Comparison of ENCODE assay signal across 11 cellular contexts in the genomic region with DNA sequence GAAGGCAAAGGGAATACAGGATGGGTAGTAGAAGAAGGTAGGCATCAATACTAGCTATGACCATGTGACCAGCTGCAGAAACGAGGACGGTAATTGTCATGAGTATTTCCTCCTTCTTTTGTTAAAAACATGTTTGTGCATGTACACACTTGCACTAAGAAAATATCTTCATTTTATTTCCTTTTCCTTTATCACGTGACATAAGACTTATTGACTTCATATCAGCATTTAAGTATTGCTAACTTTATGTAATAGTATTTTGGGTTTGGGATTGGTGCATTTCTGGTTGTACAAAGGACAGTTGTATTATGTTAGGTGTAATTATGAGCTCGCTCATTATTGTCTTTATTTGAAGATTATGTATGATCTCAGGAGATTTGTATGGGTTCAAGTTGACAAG. TPM values are rescaled to one million over a fixed set of nuclear protein-coding genes. Genes with fewer than 3 reads are reported as not detected.
DNase-seq lines count a peak whose midpoint lies in the region; ATAC-seq, FAIRE-seq and TF ChIP-seq lines count a peak whose summit lies in the region.
"Not testable (repeated sequence)": the region's sequence is repeated elsewhere in the genome, so short reads cannot be mapped to it uniquely, and the experiment has no call there.
"Had no signal": no experiment of that assay in that cellular context is flagged by ENCODE, and none has a peak within 500 bp of the region (broad histone marks: within the 10 kb centered on the region; RNA-seq: fewer than 3 reads in every experiment).

No MANE protein-coding gene starts in this region.

- 0 out of 2 replicates have a peak overlapping the region, but pooled peaks have one; percentile 23 for H3K27ac ChIP-seq in Panc1 (ENCODE audit: low read length)
- not testable (repeated sequence) for H3K27ac ChIP-seq in K562 (ENCODE audit: extremely low read depth, low read depth, low read length); HepG2 (ENCODE audit: extremely low read length, insufficient read depth, low read length)

- H4K20me1 ChIP-seq in K562 (replicated peaks; ENCODE audit: control insufficient read depth, insufficient read depth, low read length); HepG2 (ENCODE audit: insufficient read depth, low read length): not testable (repeated sequence)

- WGBS in K562 (ENCODE audit: insufficient coverage, low coverage, missing lambda C conversion rate) = 37% methylated on average over 4 of the region's 4 CpGs
- WGBS in HepG2 (ENCODE audit: low lambda C conversion rate) = 34% methylated on average over 4 of the region's 4 CpGs

- H3K4me2 ChIP-seq in K562 (ENCODE audit: insufficient read depth, low read length); HepG2 (ENCODE audit: low read depth, low read length): not testable (repeated sequence)

- not testable (repeated sequence) for H3K4me1 ChIP-seq in Panc1 (ENCODE audit: control insufficient read depth, insufficient read depth, low read length); K562 (replicated peaks in 1 of 2; ENCODE audit: control insufficient read depth in 2 of 2, insufficient read depth in 2 of 2, low read length in 2 of 2); HepG2 (ENCODE audit: insufficient read depth, low read length)

- CTCF ChIA-PET in Panc1 (lab: Charles Lee); K562 (lab: Yijun Ruan, JAX; ENCODE audit: low intra/inter-chr PET ratio); HepG2 (lab: Yijun Ruan, JAX; ENCODE audit: low intra/inter-chr PET ratio, low total read pairs): not testable (repeated sequence)

- TF ChIP-seq RAD21 in K562 (CRISPR knock-in tag; conservative IDR thresholded peaks at IDR 0.05 in 1 of 2, IDR thresholded peaks at IDR 0.05 in 1 of 2); HepG2 (CRISPR knock-in tag; IDR thresholded peaks at IDR 0.05): not testable (repeated sequence)

- not testable (repeated sequence) for ATAC-seq in Panc1, K562, HepG2

- intact Hi-C loops in Panc1 (cut with micrococcal nuclease; ENCODE audit: unreplicated experiment); K562 (cut with micrococcal nuclease); HepG2 (cut with micrococcal nuclease; ENCODE audit: unreplicated experiment): not testable (repeated sequence)

- DNase-seq in DMS153 (lab: John Stamatoyannopoulos, UW) (peak; percentile 9), bronchial epithelial cell (ENCODE audit: low read depth) (peak; percentile 30)
- not testable (repeated sequence) for DNase-seq in Panc1 (ENCODE audit: low read depth, low spot score); K562 (ENCODE audit: extremely low read depth in 1 of 4, low spot score in 3 of 4); HepG2 (ENCODE audit: low spot score)

- POLR2A ChIA-PET in Panc1 (lab: Charles Lee); K562 (lab: Yijun Ruan, JAX); HepG2 (lab: Yijun Ruan, JAX): not testable (repeated sequence)

- FAIRE-seq in K562 (lab: Jason Lieb, UNC); bronchial epithelial cell (lab: Jason Lieb, UNC); HepG2 (lab: Jason Lieb, UNC): not testable (repeated sequence)

- not testable (repeated sequence) for BruUV-seq in Panc1 (replicated peaks; lab: Mats Ljungman, UMichigan); K562 (replicated peaks; lab: Mats Ljungman, UMichigan); HepG2 (replicated peaks; lab: Mats Ljungman, UMichigan)

- not testable (repeated sequence) for H3K79me2 ChIP-seq in K562 (ENCODE audit: control insufficient read depth, insufficient read depth, low read length); HepG2 (ENCODE audit: insufficient read depth, low read length)

- H3K9me1 ChIP-seq in K562 (ENCODE audit: control insufficient read depth, insufficient read depth, low read length) = not testable (repeated sequence)

- not testable (repeated sequence) for TF ChIP-seq POLR2A in K562 (conservative IDR thresholded peaks at IDR 0.05); HepG2 (IDR thresholded peaks at IDR 0.05; ENCODE audit: insufficient read depth in 1 of 2, low read depth in 2 of 2, low read length in 2 of 2)

- H3K27me3 ChIP-seq in Panc1 (ENCODE audit: control insufficient read depth, insufficient read depth, low read length); K562 (ENCODE audit: control insufficient read depth in 2 of 2, insufficient read depth in 2 of 2, low read length in 2 of 2); bronchial epithelial cell (ENCODE audit: control insufficient read depth, insufficient read depth, low read length); HepG2 (ENCODE audit: control insufficient read depth in 1 of 2, insufficient read depth in 2 of 2, low read length in 2 of 2): not testable (repeated sequence)

- not testable (repeated sequence) for H3K36me3 ChIP-seq in Panc1 (ENCODE audit: control insufficient read depth, insufficient read depth, low read length); K562 (ENCODE audit: control insufficient read depth, insufficient read depth, low read length); bronchial epithelial cell (ENCODE audit: control insufficient read depth, insufficient read depth, low read length); HepG2 (replicated peaks in 1 of 2; ENCODE audit: control insufficient read depth in 1 of 2, insufficient read depth in 2 of 2, low read length in 2 of 2)

- not testable (repeated sequence) for H3K9me3 ChIP-seq in Panc1 (ENCODE audit: control insufficient read depth, insufficient read depth, low read depth, low read length); K562 (replicated peaks; ENCODE audit: control insufficient read depth, insufficient read depth, low read depth, low read length); HepG2 (ENCODE audit: low read length)

- in situ Hi-C loops in Panc1 (cut with HindIII; ENCODE audit: low pct_unique_long_range_greater_than_20kb, low sequenced_read_pairs); K562 (cut with MboI); HepG2 (cut with HindIII; ENCODE audit: extremely low pct_ligation_motif_present, low pct_unique_long_range_greater_than_20kb): not testable (repeated sequence)

- not testable (repeated sequence) for TF ChIP-seq CTCF in Panc1 (IDR thresholded peaks at IDR 0.05); K562 (IDR thresholded peaks at IDR 0.05 in 2 of 3, conservative IDR thresholded peaks at IDR 0.05 in 1 of 3; ENCODE audit: insufficient read depth in 2 of 3, low read depth in 1 of 3, low read length in 3 of 3); bronchial epithelial cell (IDR thresholded peaks at IDR 0.05; ENCODE audit: insufficient read depth, low read length, severe bottlenecking); HepG2 (CRISPR knock-in tag; IDR thresholded peaks at IDR 0.05)

- TF ChIP-seq EP300 in K562 (IDR thresholded peaks at IDR 0.05; ENCODE audit: low read length); HepG2 (IDR thresholded peaks at IDR 0.05; ENCODE audit: low read depth in 2 of 2, low read length in 2 of 2); HepG2 (CRISPR knock-in tag; IDR thresholded peaks at IDR 0.05; ENCODE audit: borderline replicate concordance): not testable (repeated sequence)

- not testable (repeated sequence) for H3K9ac ChIP-seq in K562 (ENCODE audit: insufficient read depth in 1 of 2, low read depth in 2 of 2, low read length in 2 of 2); HepG2 (ENCODE audit: insufficient read depth, low read depth, low read length)

- H3K4me3 ChIP-seq in Panc1 (ENCODE audit: low read depth in 2 of 2, low read length in 2 of 2); K562; bronchial epithelial cell (ENCODE audit: low read depth, low read length); HepG2 (replicated peaks in 1 of 3; ENCODE audit: insufficient read depth in 1 of 3, low read depth in 2 of 3, low read length in 3 of 3): not testable (repeated sequence)

- H2AFZ ChIP-seq in K562 (ENCODE audit: low read depth, low read length); HepG2 (ENCODE audit: low read length): not testable (repeated sequence)

RNA-seq across cellular contexts. Expression of a gene that starts 33.7 kb away (rescaled TPM):
- 0.36 TPM for total RNA-seq in Panc1 (2021; ENCODE audit: unreplicated experiment)
- 0.59 TPM for polyA plus RNA-seq in Panc1 (2012; ENCODE audit: insufficient read length)
- total RNA-seq in K562 (2011; cell fraction: chromatin; rRNA removed; ENCODE audit: low replicate concordance) = not detected in 2 replicates
- not detected in 2 replicates for total RNA-seq in K562 (2011; cell fraction: nucleolus; rRNA removed)
- total RNA-seq in K562 (2011; cell fraction: nucleoplasm; rRNA removed) = not detected in 2 replicates
- total RNA-seq in K562 (2014; rRNA removed) = not detected in 2 replicates
- 0.19 TPM in 1 of 2 replicates, not detected in the other for total RNA-seq in K562 (2014; rRNA removed; fragmentation: Illumina TruSeq; extraction: Trizol)
- not detected in 2 replicates for total RNA-seq in K562 (2015; rRNA removed; fragmentation: Illumina TruSeq; extraction: Trizol)
- total RNA-seq in K562 (2021) = not detected in 2 replicates
- 1.0 TPM in 1 of 2 replicates, not detected in the other for polyA plus RNA-seq in K562 (2011; rRNA removed)
- 0.31 TPM in 1 of 2 replicates, not detected in the other for polyA plus RNA-seq in K562 (2011; cell fraction: cytosol; rRNA removed)
- polyA plus RNA-seq in K562 (2011; cell fraction: nucleus; rRNA removed) = 1.4 TPM in 1 of 2 replicates, not detected in the other
- not detected in 2 replicates for polyA plus RNA-seq in K562 (2012)
- polyA plus RNA-seq in K562 (2014; fragmentation: Illumina TruSeq; extraction: Trizol) = not detected in 2 replicates
- under 1 TPM; 0.10 to 0.15 TPM for polyA plus RNA-seq in K562 (2014; fragmentation: Nextera tagmentation; extraction: Ambion mirVana)
- polyA plus RNA-seq in K562 (2014; rRNA removed) = not detected in 2 replicates
- polyA minus RNA-seq in K562 (2011; rRNA and poly(A)+ RNA removed) = 1.3 TPM in 1 of 2 replicates, not detected in the other
- polyA minus RNA-seq in K562 (2011; cell fraction: cytosol; rRNA and poly(A)+ RNA removed) = not detected in 2 replicates
- 3.1 TPM in 1 of 2 replicates, not detected in the other for polyA minus RNA-seq in K562 (2011; cell fraction: nucleus; rRNA and poly(A)+ RNA removed)
- 1.0 TPM in 1 of 2 replicates, not detected in the other for total RNA-seq in bronchial epithelial cell
- total RNA-seq in HepG2 (2016; rRNA removed; fragmentation: Illumina TruSeq; extraction: Trizol) = 0.02 TPM in 1 of 2 replicates, not detected in the other
- total RNA-seq in HepG2 (2016; cell fraction: cytosol; rRNA removed; fragmentation: Illumina TruSeq; extraction: Trizol; ENCODE audit: low read depth) = not detected in 2 replicates
- 0.04 TPM in 1 of 2 replicates, not detected in the other for total RNA-seq in HepG2 (2016; cell fraction: insoluble cytoplasmic fraction; rRNA removed; fragmentation: Illumina TruSeq; extraction: Trizol)
- not detected in 2 replicates for total RNA-seq in HepG2 (2016; cell fraction: membrane; rRNA removed; fragmentation: Illumina TruSeq; extraction: Trizol)
- total RNA-seq in HepG2 (2016; cell fraction: nucleus; rRNA removed; fragmentation: Illumina TruSeq; extraction: Trizol) = 0.09 TPM in 1 of 2 replicates, not detected in the other
- 0.03 TPM in 1 of 2 replicates, not detected in the other for polyA plus RNA-seq in HepG2 (2011; rRNA removed)
- polyA plus RNA-seq in HepG2 (2011; cell fraction: cytosol; rRNA removed) = not detected in 2 replicates
- polyA plus RNA-seq in HepG2 (2011; cell fraction: nucleus; rRNA removed) = not detected in 2 replicates
- polyA plus RNA-seq in HepG2 (2012) = not detected in 2 replicates
- polyA plus RNA-seq in HepG2 (2016; cell fraction: cytosol; fragmentation: Illumina TruSeq; extraction: Trizol; ENCODE audit: low read depth) = not detected in 2 replicates
- polyA plus RNA-seq in HepG2 (2016; cell fraction: insoluble cytoplasmic fraction; fragmentation: Illumina TruSeq; extraction: Trizol; ENCODE audit: low read depth) = not detected in 2 replicates
- polyA plus RNA-seq in HepG2 (2016; cell fraction: membrane; fragmentation: Illumina TruSeq; extraction: Trizol; ENCODE audit: low read depth) = 0.03 TPM in 1 of 2 replicates, not detected in the other
- polyA plus RNA-seq in HepG2 (2016; cell fraction: nucleus; fragmentation: Illumina TruSeq; extraction: Trizol; ENCODE audit: insufficient read depth, low read depth) = not detected in 2 replicates
- polyA minus RNA-seq in HepG2 (2011; rRNA and poly(A)+ RNA removed; ENCODE audit: low replicate concordance) = not detected in 2 replicates
- polyA minus RNA-seq in HepG2 (2011; cell fraction: cytosol; rRNA and poly(A)+ RNA removed) = not detected in 2 replicates
- polyA minus RNA-seq in HepG2 (2011; cell fraction: nucleus; rRNA and poly(A)+ RNA removed) = not detected in 2 replicates
- total RNA-seq: CD4-positive, alpha-beta memory T cell; CD4-positive, CD25-positive, alpha-beta regulatory T cell; CD8-positive, alpha-beta memory T cell; Daoy; G401 had no signal
- polyA plus RNA-seq: AG04450; CD4-positive, alpha-beta memory T cell; CD4-positive, CD25-positive, alpha-beta regulatory T cell; CD8-positive, alpha-beta memory T cell had no signal
